In genomic region chr2:65128297-65129190, GRCh38 we compare ENCODE assay signal across 1 cellular context.
TF ChIP-seq lines count a peak whose summit lies in the region.

No MANE protein-coding gene starts in this region.

TF ChIP-seq in HepG2, 621 proteins besides CTCF, POLR2A, EP300 and RAD21 (continued from another document and continues in another):
- TF ChIP-seq, protein P1, sequence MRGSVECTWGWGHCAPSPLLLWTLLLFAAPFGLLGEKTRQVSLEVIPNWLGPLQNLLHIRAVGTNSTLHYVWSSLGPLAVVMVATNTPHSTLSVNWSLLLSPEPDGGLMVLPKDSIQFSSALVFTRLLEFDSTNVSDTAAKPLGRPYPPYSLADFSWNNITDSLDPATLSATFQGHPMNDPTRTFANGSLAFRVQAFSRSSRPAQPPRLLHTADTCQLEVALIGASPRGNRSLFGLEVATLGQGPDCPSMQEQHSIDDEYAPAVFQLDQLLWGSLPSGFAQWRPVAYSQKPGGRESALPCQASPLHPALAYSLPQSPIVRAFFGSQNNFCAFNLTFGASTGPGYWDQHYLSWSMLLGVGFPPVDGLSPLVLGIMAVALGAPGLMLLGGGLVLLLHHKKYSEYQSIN (CRISPR knock-in tag; IDR thresholded peaks at IDR 0.05; ENCODE audit: borderline replicate concordance) = no peak
- TF ChIP-seq ZNF180 (CRISPR knock-in tag; IDR thresholded peaks at IDR 0.05; ENCODE audit: borderline replicate concordance, low read depth) = no peak
- TF ChIP-seq ZNF891 (CRISPR knock-in tag; IDR thresholded peaks at IDR 0.05) = no peak
- no peak for TF ChIP-seq ZNF10 (CRISPR knock-in tag; IDR thresholded peaks at IDR 0.05; ENCODE audit: borderline replicate concordance, low read depth)
- no peak for TF ChIP-seq ZFYVE20 (CRISPR knock-in tag; IDR thresholded peaks at IDR 0.05; ENCODE audit: borderline replicate concordance, low read depth)
- 0 out of 2 replicates have a peak, but pooled peaks have one; percentile 30 for TF ChIP-seq THAP11 (CRISPR knock-in tag; IDR thresholded peaks at IDR 0.05)
- no peak for TF ChIP-seq NFE2L1 (CRISPR knock-in tag; IDR thresholded peaks at IDR 0.05; ENCODE audit: borderline replicate concordance)
- no peak for TF ChIP-seq HOXD1 (CRISPR knock-in tag; IDR thresholded peaks at IDR 0.05)
- TF ChIP-seq NCOR1 (IDR thresholded peaks at IDR 0.05; ENCODE audit: borderline replicate concordance, low read length) = no peak
- TF ChIP-seq, protein P2, sequence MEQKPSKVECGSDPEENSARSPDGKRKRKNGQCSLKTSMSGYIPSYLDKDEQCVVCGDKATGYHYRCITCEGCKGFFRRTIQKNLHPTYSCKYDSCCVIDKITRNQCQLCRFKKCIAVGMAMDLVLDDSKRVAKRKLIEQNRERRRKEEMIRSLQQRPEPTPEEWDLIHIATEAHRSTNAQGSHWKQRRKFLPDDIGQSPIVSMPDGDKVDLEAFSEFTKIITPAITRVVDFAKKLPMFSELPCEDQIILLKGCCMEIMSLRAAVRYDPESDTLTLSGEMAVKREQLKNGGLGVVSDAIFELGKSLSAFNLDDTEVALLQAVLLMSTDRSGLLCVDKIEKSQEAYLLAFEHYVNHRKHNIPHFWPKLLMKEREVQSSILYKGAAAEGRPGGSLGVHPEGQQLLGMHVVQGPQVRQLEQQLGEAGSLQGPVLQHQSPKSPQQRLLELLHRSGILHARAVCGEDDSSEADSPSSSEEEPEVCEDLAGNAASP (CRISPR knock-in tag; IDR thresholded peaks at IDR 0.05; ENCODE audit: borderline replicate concordance) = no peak
- no peak for TF ChIP-seq HNF4A (CRISPR knock-in tag; IDR thresholded peaks at IDR 0.05)
- TF ChIP-seq ZBTB21 (CRISPR knock-in tag; IDR thresholded peaks at IDR 0.05) = no peak
- no peak for TF ChIP-seq ZNF724P (CRISPR knock-in tag; IDR thresholded peaks at IDR 0.05; ENCODE audit: borderline replicate concordance)
- no peak for TF ChIP-seq ZNF83 (CRISPR knock-in tag; IDR thresholded peaks at IDR 0.05; ENCODE audit: borderline replicate concordance)
- peak; percentile 45 for TF ChIP-seq CEBPG (CRISPR knock-in tag; IDR thresholded peaks at IDR 0.05)
- no peak for TF ChIP-seq KDM5A (IDR thresholded peaks at IDR 0.05; ENCODE audit: borderline replicate concordance, low read length)
- TF ChIP-seq ZNF776 (CRISPR knock-in tag; IDR thresholded peaks at IDR 0.05) = no peak
- no peak for TF ChIP-seq ZSCAN25 (CRISPR knock-in tag; IDR thresholded peaks at IDR 0.05)
- no peak for TF ChIP-seq GLI4 (CRISPR knock-in tag; IDR thresholded peaks at IDR 0.05; ENCODE audit: borderline replicate concordance)
- TF ChIP-seq SNRNP70 (IDR thresholded peaks at IDR 0.05; ENCODE audit: low read depth, low read length) = no peak
- TF ChIP-seq SALL1 (CRISPR knock-in tag; IDR thresholded peaks at IDR 0.05) = no peak
- TF ChIP-seq KAT8 (CRISPR knock-in tag; IDR thresholded peaks at IDR 0.05) = 0 out of 2 replicates have a peak, but pooled peaks have one; percentile 7
- no peak for TF ChIP-seq ZIK1 (CRISPR knock-in tag; IDR thresholded peaks at IDR 0.05; ENCODE audit: borderline replicate concordance, low read depth)
- TF ChIP-seq, protein P3, sequence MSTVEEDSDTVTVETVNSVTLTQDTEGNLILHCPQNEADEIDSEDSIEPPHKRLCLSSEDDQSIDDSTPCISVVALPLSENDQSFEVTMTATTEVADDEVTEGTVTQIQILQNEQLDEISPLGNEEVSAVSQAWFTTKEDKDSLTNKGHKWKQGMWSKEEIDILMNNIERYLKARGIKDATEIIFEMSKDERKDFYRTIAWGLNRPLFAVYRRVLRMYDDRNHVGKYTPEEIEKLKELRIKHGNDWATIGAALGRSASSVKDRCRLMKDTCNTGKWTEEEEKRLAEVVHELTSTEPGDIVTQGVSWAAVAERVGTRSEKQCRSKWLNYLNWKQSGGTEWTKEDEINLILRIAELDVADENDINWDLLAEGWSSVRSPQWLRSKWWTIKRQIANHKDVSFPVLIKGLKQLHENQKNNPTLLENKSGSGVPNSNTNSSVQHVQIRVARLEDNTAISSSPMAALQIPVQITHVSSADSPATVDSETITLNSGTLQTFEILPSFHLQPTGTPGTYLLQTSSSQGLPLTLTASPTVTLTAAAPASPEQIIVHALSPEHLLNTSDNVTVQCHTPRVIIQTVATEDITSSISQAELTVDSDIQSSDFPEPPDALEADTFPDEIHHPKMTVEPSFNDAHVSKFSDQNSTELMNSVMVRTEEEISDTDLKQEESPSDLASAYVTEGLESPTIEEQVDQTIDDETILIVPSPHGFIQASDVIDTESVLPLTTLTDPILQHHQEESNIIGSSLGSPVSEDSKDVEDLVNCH (CRISPR knock-in tag; IDR thresholded peaks at IDR 0.05) = no peak
- TF ChIP-seq U2AF1 (optimal IDR thresholded peaks at IDR 0.05; ENCODE audit: low read depth, low read length) = no peak
- no peak for TF ChIP-seq PHF21A (CRISPR knock-in tag; IDR thresholded peaks at IDR 0.05)
- no peak for TF ChIP-seq HDAC1 (CRISPR knock-in tag; IDR thresholded peaks at IDR 0.05)
- TF ChIP-seq HOXA3 (CRISPR knock-in tag; IDR thresholded peaks at IDR 0.05) = no peak
- no peak for TF ChIP-seq BCLAF1 (IDR thresholded peaks at IDR 0.05)
- no peak for TF ChIP-seq ZBTB42 (CRISPR knock-in tag; IDR thresholded peaks at IDR 0.05)
- TF ChIP-seq HNF4G (IDR thresholded peaks at IDR 0.05; ENCODE audit: borderline replicate concordance, low read depth, low read length) = no peak
- no peak for TF ChIP-seq HNF4G (CRISPR knock-in tag; IDR thresholded peaks at IDR 0.05; ENCODE audit: borderline replicate concordance, low read depth)
- no peak for TF ChIP-seq ZNF407 (CRISPR knock-in tag; IDR thresholded peaks at IDR 0.05; ENCODE audit: not compliant biosample characterization)
- no peak for TF ChIP-seq ZBTB3 (CRISPR knock-in tag; IDR thresholded peaks at IDR 0.05; ENCODE audit: borderline replicate concordance, low read depth)
- TF ChIP-seq, protein P4, sequence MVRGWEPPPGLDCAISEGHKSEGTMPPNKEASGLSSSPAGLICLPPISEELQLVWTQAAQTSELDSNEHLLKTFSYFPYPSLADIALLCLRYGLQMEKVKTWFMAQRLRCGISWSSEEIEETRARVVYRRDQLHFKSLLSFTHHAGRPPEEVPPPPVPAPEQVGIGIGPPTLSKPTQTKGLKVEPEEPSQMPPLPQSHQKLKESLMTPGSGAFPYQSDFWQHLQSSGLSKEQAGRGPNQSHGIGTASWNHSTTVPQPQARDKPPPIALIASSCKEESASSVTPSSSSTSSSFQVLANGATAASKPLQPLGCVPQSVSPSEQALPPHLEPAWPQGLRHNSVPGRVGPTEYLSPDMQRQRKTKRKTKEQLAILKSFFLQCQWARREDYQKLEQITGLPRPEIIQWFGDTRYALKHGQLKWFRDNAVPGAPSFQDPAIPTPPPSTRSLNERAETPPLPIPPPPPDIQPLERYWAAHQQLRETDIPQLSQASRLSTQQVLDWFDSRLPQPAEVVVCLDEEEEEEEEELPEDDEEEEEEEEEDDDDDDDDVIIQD (CRISPR knock-in tag; IDR thresholded peaks at IDR 0.05; ENCODE audit: low read depth) = no peak
- TF ChIP-seq DRAP1 (CRISPR knock-in tag; IDR thresholded peaks at IDR 0.05) = no peak
- no peak for TF ChIP-seq MAZ (IDR thresholded peaks at IDR 0.05; ENCODE audit: borderline replicate concordance, low read depth, low read length)
- TF ChIP-seq MAZ (CRISPR knock-in tag; IDR thresholded peaks at IDR 0.05; ENCODE audit: low read depth) = no peak
- no peak for TF ChIP-seq RNF2 (conservative IDR thresholded peaks at IDR 0.05; ENCODE audit: low read depth)
- no peak for TF ChIP-seq CREB3 (CRISPR knock-in tag; IDR thresholded peaks at IDR 0.05)
- no peak for TF ChIP-seq ZNF670 (CRISPR knock-in tag; IDR thresholded peaks at IDR 0.05; ENCODE audit: borderline replicate concordance)
- TF ChIP-seq NR3C1 (CRISPR knock-in tag; IDR thresholded peaks at IDR 0.05) = no peak
- no peak for TF ChIP-seq RBM39 (IDR thresholded peaks at IDR 0.05; ENCODE audit: low read depth, low read length, poor library complexity, severe bottlenecking)
- no peak for TF ChIP-seq TARDBP (CRISPR knock-in tag; IDR thresholded peaks at IDR 0.05)
